In genomic region chr1:219573158-219573557, GRCh38 we compare ENCODE assay signal across 31 cellular contexts.
"Had no signal": no experiment of that assay in that cellular context is flagged by ENCODE, and none has a peak within 500 bp of the region (broad histone marks: within the 10 kb centered on the region; RNA-seq: fewer than 3 reads in every experiment).

No MANE protein-coding gene starts in this region.

- H3K9me3 ChIP-seq: adrenal gland, ascending aorta, body of pancreas, breast epithelium had no signal

- DNase-seq: activated effector memory CD4-positive, alpha-beta T cell treated with anti-CD3 and anti-CD28 coated beads, Interleukin-2, amount 50 U/mL, for 16 hours; activated effector memory CD4-positive, alpha-beta T cell treated with Interleukin-2 at 50 U/mL for 16 hours; activated gamma-delta T cell; activated gamma-delta T cell treated with Interleukin-2 at 50 U/mL for 16 hours; activated naive CD4-positive, alpha-beta T cell; activated naive CD4-positive, alpha-beta T cell treated with anti-CD3 and anti-CD28 coated beads for 36 hours; activated naive CD4-positive, alpha-beta T cell treated with anti-CD3 and anti-CD28 coated beads, Interleukin-2, amount 10 ng/mL, durations not matched to agents 7 days and 5 days; activated naive CD4-positive, alpha-beta T cell treated with anti-CD3 and anti-CD28 coated beads, Interleukin-2, amount 50 U/mL, for 16 hours; activated naive CD4-positive, alpha-beta T cell treated with Interleukin-2 at 50 U/mL for 16 hours; activated naive CD8-positive, alpha-beta T cell treated with anti-CD3 and anti-CD28 coated beads for 36 hours; activated naive CD8-positive, alpha-beta T cell treated with anti-CD3 and anti-CD28 coated beads, Interleukin-2, amount 10 ng/mL, durations not matched to agents 7 days and 5 days; activated naive CD8-positive, alpha-beta T cell treated with anti-CD3 and anti-CD28 coated beads, Interleukin-2, amount 50 U/mL, for 24 hours; activated T-cell treated with anti-CD3 and anti-CD28 coated beads, Interleukin-2, amount 50 U/mL, for 24 hours; activated T-cell treated with anti-CD3 and anti-CD28 coated beads, Interleukin-2, amount 50 U/mL, for 4 hours; activated T-cell treated with anti-CD3 and anti-CD28 coated beads, Interleukin-2, amount 50 U/mL, for 48 hours; activated T-cell treated with anti-CD3 and anti-CD28 coated beads, Interleukin-2, amount 50 U/mL, for 72 hours; adrenal gland; amniotic stem cell; amygdala; anterior cingulate cortex; aorta; body of pancreas; brain microvascular endothelial cell; caudate nucleus; central memory CD4-positive, alpha-beta T cell; cerebellar nuclear complex had no signal

- H3K4me3 ChIP-seq: adrenal gland, ascending aorta, body of pancreas, breast epithelium, cardiac muscle cell had no signal

- H3K36me3 ChIP-seq: adrenal gland, ascending aorta, brain microvascular endothelial cell, breast epithelium, cardiac muscle cell had no signal

- H3K4me1 ChIP-seq: adrenal gland, ascending aorta, body of pancreas, breast epithelium had no signal

- H3K27me3 ChIP-seq: adrenal gland, ascending aorta, body of pancreas, brain microvascular endothelial cell, breast epithelium, cardiac muscle cell had no signal

- H3K27ac ChIP-seq: adrenal gland, ascending aorta, body of pancreas, brain microvascular endothelial cell, breast epithelium, cardiac muscle cell had no signal

- ATAC-seq: activated naive CD4-positive, alpha-beta T cell treated with anti-CD3 and anti-CD28 coated beads, Interleukin-2, amount 50 U/mL, for 72 hours; activated naive CD8-positive, alpha-beta T cell treated with anti-CD3 and anti-CD28 coated beads, Interleukin-2, amount 50 U/mL, for 24 hours; activated T-cell treated with anti-CD3 and anti-CD28 coated beads, Interleukin-2, amount 50 U/mL, for 4 hours; activated T-cell treated with anti-CD3 and anti-CD28 coated beads, Interleukin-2, amount 50 U/mL, for 72 hours; activated T-helper 17 cell treated with anti-CD3 and anti-CD28 coated beads, Interleukin-2, amount 50 U/mL, for 72 hours; body of pancreas had no signal
